Comparison of ENCODE assay signal across 9 cellular contexts in genomic region chr15:69979783-69980182, GRCh38.
DNase-seq lines count a peak whose midpoint lies in the region; ATAC-seq and TF ChIP-seq lines count a peak whose summit lies in the region.
"Had no signal": no experiment of that assay in that cellular context is flagged by ENCODE, and none has a peak within 500 bp of the region (broad histone marks: within the 10 kb centered on the region; RNA-seq: fewer than 3 reads in every experiment).

No MANE protein-coding gene starts in this region.

- no peak overlapping the region for H3K27ac Mint-ChIP-seq in central memory CD8-positive, alpha-beta T cell (ENCODE audit: low read depth)

- no peaks in the 10 kb centered on the region for H3K9me3 Mint-ChIP-seq in central memory CD8-positive, alpha-beta T cell

- ATAC-seq in GM18520 (IDR thresholded peaks at IDR 0.05; ENCODE audit: unreplicated experiment) (peak; percentile 67), GM21423 (IDR thresholded peaks at IDR 0.05; ENCODE audit: unreplicated experiment) (peak; percentile 76), HG03103 (IDR thresholded peaks at IDR 0.05; ENCODE audit: low read depth, unreplicated experiment) (peak; percentile 80)
- peak; percentile 36 for ATAC-seq in central memory CD8-positive, alpha-beta T cell (replicated peaks; ENCODE audit: extremely low read depth, poor library complexity, severe bottlenecking)

- no peaks in the 10 kb centered on the region for H3K9me3 ChIP-seq in left ventricle myocardium inferior (replicated peaks)

- H3K27ac ChIP-seq in left ventricle myocardium inferior (replicated peaks): no peak overlapping the region

- H3K27me3 Mint-ChIP-seq in central memory CD8-positive, alpha-beta T cell: peaks cover 69% of the 10 kb centered on the region

- DNase-seq in central memory CD8-positive, alpha-beta T cell (ENCODE audit: low spot score in 2 of 2): no peak
- DNase-seq in GM03348 (ENCODE audit: low spot score): no peak
- no peak for DNase-seq in NOMO-1 (lab: John Stamatoyannopoulos, UW; ENCODE audit: unreplicated experiment in 2 of 2)
- DNase-seq in left ventricle myocardium inferior: no peak
- no peak for DNase-seq in activated effector memory CD4-positive, alpha-beta T cell treated with Interleukin-2 at 50 U/mL for 16 hours
- DNase-seq: stimulated activated CD4-positive, alpha-beta T cell treated with anti-CD3 and anti-CD28 coated beads, Interleukin-4, amount 100 ng/mL, for 1 hour had no signal

- intact Hi-C loops in left ventricle myocardium inferior (cut with micrococcal nuclease): no loop called here

- H3K4me1 ChIP-seq in left ventricle myocardium inferior: no peaks in the 10 kb centered on the region

- H3K4me3 ChIP-seq in left ventricle myocardium inferior: no peak overlapping the region

- H3K4me1 Mint-ChIP-seq in central memory CD8-positive, alpha-beta T cell: peaks cover 6% of the 10 kb centered on the region

- H3K27me3 ChIP-seq in left ventricle myocardium inferior (ENCODE audit: low read depth): peaks cover 95% of the 10 kb centered on the region

- no peak for TF ChIP-seq CTCF in left ventricle myocardium inferior (IDR thresholded peaks at IDR 0.05; ENCODE audit: borderline replicate concordance)

- no peak overlapping the region for H3K4me3 Mint-ChIP-seq in central memory CD8-positive, alpha-beta T cell

- H3K36me3 Mint-ChIP-seq in central memory CD8-positive, alpha-beta T cell (ENCODE audit: insufficient read depth): no peaks in the 10 kb centered on the region

- no peaks in the 10 kb centered on the region for H3K36me3 ChIP-seq in left ventricle myocardium inferior
